ENCODE assay signal across 16 cellular contexts in the genomic region with DNA sequence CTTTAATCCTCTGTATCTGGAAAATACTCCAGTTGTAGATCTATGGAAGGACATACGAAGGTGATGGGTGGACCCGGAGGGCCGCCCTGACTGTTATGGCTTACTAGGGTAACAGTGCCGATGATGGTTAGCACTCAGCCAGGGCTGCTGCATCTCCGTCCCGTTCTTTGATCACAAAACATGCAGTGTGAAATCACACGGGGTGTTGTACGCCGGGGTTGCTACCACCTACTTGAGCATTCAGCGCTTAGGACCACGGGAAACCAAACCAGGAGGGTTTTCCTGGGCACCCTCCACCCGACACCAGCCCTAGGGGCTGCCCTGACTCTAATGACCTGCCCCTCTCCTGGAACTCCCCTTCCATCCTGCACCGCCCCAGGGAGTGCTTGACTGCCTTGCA. TPM values are rescaled to one million over a fixed set of nuclear protein-coding genes. Genes with fewer than 3 reads are reported as not detected.
DNase-seq lines count a peak whose midpoint lies in the region; FAIRE-seq and TF ChIP-seq lines count a peak whose summit lies in the region.
"Had no signal": no experiment of that assay in that cellular context is flagged by ENCODE, and none has a peak within 500 bp of the region (broad histone marks: within the 10 kb centered on the region; RNA-seq: fewer than 3 reads in every experiment).

No MANE protein-coding gene starts in this region.

- H3K4me2 ChIP-seq in PC-9 = peak overlapping the region; percentile 58
- H3K4me2 ChIP-seq in hepatocyte = no peak overlapping the region
- H3K4me2 ChIP-seq in parathyroid adenoma (ENCODE audit: low read length) = peak overlapping the region; percentile 29

- peaks cover 8% of the 10 kb centered on the region for H3K36me3 Mint-ChIP-seq in chondrocyte (ENCODE audit: low read depth)

- H3K27ac Mint-ChIP-seq in chondrocyte (ENCODE audit: unreplicated experiment) = no peak overlapping the region
- H3K27ac Mint-ChIP-seq: activated naive CD4-positive, alpha-beta T cell treated with anti-CD3 and anti-CD28 coated beads, Interleukin-2, amount 10 ng/mL, durations not matched to agents 7 days and 5 days; T-cell had no signal

- H3K36me3 ChIP-seq in PC-9 (ENCODE audit: low read depth) (no peaks in the 10 kb centered on the region), hepatocyte (replicated peaks; ENCODE audit: insufficient read depth, low read depth) (no peaks in the 10 kb centered on the region), parathyroid adenoma (ENCODE audit: control insufficient read depth, insufficient read depth, low read length) (no peaks in the 10 kb centered on the region)

- H3K9ac ChIP-seq in parathyroid adenoma = no peak overlapping the region

- H3K9me3 Mint-ChIP-seq in chondrocyte (ENCODE audit: low read depth) = no peaks in the 10 kb centered on the region
- H3K9me3 Mint-ChIP-seq: activated naive CD4-positive, alpha-beta T cell treated with anti-CD3 and anti-CD28 coated beads, Interleukin-2, amount 10 ng/mL, durations not matched to agents 7 days and 5 days; T-cell had no signal

- H2AFZ ChIP-seq in PC-9 = no peak overlapping the region
- H2AFZ ChIP-seq in hepatocyte = no peak overlapping the region
- peak overlapping the region; percentile 31 for H2AFZ ChIP-seq in parathyroid adenoma

- H3K4me3 ChIP-seq in PC-9 (no peak overlapping the region), hepatocyte (no peak overlapping the region), parathyroid adenoma (ENCODE audit: low read depth, low read length) (no peak overlapping the region)
- H3K4me3 ChIP-seq: upper lobe of right lung had no signal

- H3K4me1 Mint-ChIP-seq in chondrocyte (ENCODE audit: low read depth) = peaks cover 15% of the 10 kb centered on the region

- no TSS peak for BruUV-seq in PC-9 (replicated peaks; lab: Mats Ljungman, UMichigan)

- DNase-seq in GM19239 (ENCODE audit: insufficient read length, low spot score) (no peak), PC-9 (no peak), hepatocyte (ENCODE audit: low spot score) (no peak), HTR-8/SVneo (ENCODE audit: insufficient read length, low spot score) (no peak), NCI-H446 treated with DMSO at 0.1 percent for 48 hours (lab: John Stamatoyannopoulos, UW) (no peak), chondrocyte (ENCODE audit: low spot score) (no peak)
- DNase-seq: NCI-H1048, NCI-H187, SHP77, T-cell, upper lobe of right lung had no signal

- FAIRE-seq in GM19239 (lab: Jason Lieb, UNC) (peak; percentile 11), HTR-8/SVneo (lab: Jason Lieb, UNC) (no peak)
- FAIRE-seq: D721Med, TTC549 had no signal

- intact Hi-C loops in PC-9 (cut with micrococcal nuclease; ENCODE audit: unreplicated experiment) = no loop called here

- peaks cover 46% of the 10 kb centered on the region for H3K4me1 ChIP-seq in PC-9 (replicated peaks; ENCODE audit: insufficient read depth)
- peaks cover 25% of the 10 kb centered on the region for H3K4me1 ChIP-seq in hepatocyte (ENCODE audit: insufficient read depth)
- H3K4me1 ChIP-seq in parathyroid adenoma = peaks cover 17% of the 10 kb centered on the region

- peaks cover 26% of the 10 kb centered on the region for H3F3A ChIP-seq in PC-9 (ENCODE audit: insufficient read depth, low read depth)

- H3K4me3 Mint-ChIP-seq in chondrocyte (ENCODE audit: unreplicated experiment) = no peak overlapping the region
- H3K4me3 Mint-ChIP-seq: activated naive CD4-positive, alpha-beta T cell treated with anti-CD3 and anti-CD28 coated beads, Interleukin-2, amount 10 ng/mL, durations not matched to agents 7 days and 5 days; T-cell had no signal

- H3K27me3 ChIP-seq in PC-9 (ENCODE audit: insufficient read depth, low read depth) (no peaks in the 10 kb centered on the region), hepatocyte (no peaks in the 10 kb centered on the region), parathyroid adenoma (ENCODE audit: control insufficient read depth, insufficient read depth, low read length) (no peaks in the 10 kb centered on the region)
- H3K27me3 ChIP-seq: upper lobe of right lung had no signal

- H3K79me2 ChIP-seq in PC-9 (ENCODE audit: low read depth) (no peaks in the 10 kb centered on the region), hepatocyte (peaks cover 2% of the 10 kb centered on the region), parathyroid adenoma (no peaks in the 10 kb centered on the region)

- no peaks in the 10 kb centered on the region for H3K9me2 ChIP-seq in PC-9 (ENCODE audit: insufficient read depth)
- no peaks in the 10 kb centered on the region for H3K9me2 ChIP-seq in hepatocyte (replicated peaks; ENCODE audit: insufficient read depth)

- WGBS in hepatocyte (ENCODE audit: low lambda C conversion rate, missing lambda C conversion rate) = 74% methylated on average over 13 of the region's 13 CpGs

- TF ChIP-seq CTCF in PC-9 (conservative IDR thresholded peaks at IDR 0.05) (no peak), hepatocyte (IDR thresholded peaks at IDR 0.05; ENCODE audit: poor library complexity) (no peak), parathyroid adenoma (IDR thresholded peaks at IDR 0.05) (no peak), chondrocyte (IDR thresholded peaks at IDR 0.05) (no peak)

- H3K9me3 ChIP-seq in PC-9 (ENCODE audit: insufficient read depth, low read depth) (no peaks in the 10 kb centered on the region), hepatocyte (ENCODE audit: low read depth) (no peaks in the 10 kb centered on the region), parathyroid adenoma (ENCODE audit: control insufficient read depth, low read length) (no peaks in the 10 kb centered on the region)
- H3K9me3 ChIP-seq: upper lobe of right lung had no signal

- CTCF ChIA-PET in PC-9 (lab: Charles Lee) = interaction anchor here (0.6 kb wide), 1 partner anchor 23 kb away, joined by 4 read pairs; no protein-coding TSS in a partner anchor

- H3K27me3 Mint-ChIP-seq in chondrocyte (ENCODE audit: low read depth) = no peaks in the 10 kb centered on the region
- H3K27me3 Mint-ChIP-seq: activated naive CD4-positive, alpha-beta T cell treated with anti-CD3 and anti-CD28 coated beads, Interleukin-2, amount 10 ng/mL, durations not matched to agents 7 days and 5 days; T-cell had no signal

- H3K27ac ChIP-seq in PC-9 (peak overlapping the region; percentile 48), hepatocyte (peak overlapping the region; percentile 59), parathyroid adenoma (peak overlapping the region; percentile 67)
- H3K27ac ChIP-seq: upper lobe of right lung had no signal

- POLR2A ChIA-PET in PC-9 (lab: Charles Lee; ENCODE audit: unreplicated experiment) = interaction anchor here (0.8 kb wide), 1 partner anchor 21 kb away, joined by 7 read pairs; no protein-coding TSS in a partner anchor

- H4K20me1 ChIP-seq in PC-9 (ENCODE audit: insufficient read depth) (no peaks in the 10 kb centered on the region), hepatocyte (ENCODE audit: insufficient read depth, poor library complexity, severe bottlenecking) (no peaks in the 10 kb centered on the region)

RNA-seq across cellular contexts. Expression of a gene that starts 20.3 kb away (rescaled TPM):
- total RNA-seq in PC-9 (2021) = 3.1 and 3.4 TPM in 2 replicates
- total RNA-seq in hepatocyte = 5.2 and 8.3 TPM in 2 replicates
- 6.2 and 10.6 TPM in 2 replicates for polyA plus RNA-seq in hepatocyte
- 4.3 to 6.5 TPM (median 6.0 TPM) in 3 replicates for total RNA-seq in chondrocyte

RNA-seq across cellular contexts. Expression of a gene that starts 30.8 kb away (rescaled TPM):
- total RNA-seq in PC-9 (2021) (172 and 174 TPM in 2 replicates), hepatocyte (75.5 and 79.1 TPM in 2 replicates), chondrocyte (59.5 to 65.8 TPM (median 63.4 TPM) in 3 replicates)
- 102 and 107 TPM in 2 replicates for polyA plus RNA-seq in hepatocyte

RNA-seq across cellular contexts. Expression of a gene that starts 51.0 kb away (rescaled TPM):
- total RNA-seq in PC-9 (2021) = not detected in 2 replicates
- total RNA-seq in hepatocyte = 0.10 and 0.12 TPM in 2 replicates
- not detected in 2 replicates for polyA plus RNA-seq in hepatocyte
- not detected in 3 replicates for total RNA-seq in chondrocyte
- total RNA-seq: fibroblast of villous mesenchyme had no signal

RNA-seq across cellular contexts. Expression of a gene that starts 58.0 kb away (rescaled TPM):
- total RNA-seq in PC-9 (2021) (not detected in 2 replicates), hepatocyte (104 and 122 TPM in 2 replicates), chondrocyte (1.4 to 1.9 TPM (median 1.8 TPM) in 3 replicates)
- polyA plus RNA-seq in hepatocyte = 164 and 187 TPM in 2 replicates
